1 cellular context compared by ENCODE assay signal in genomic region chr14:85575617-85575898, GRCh38.
TF ChIP-seq lines count a peak whose summit lies in the region.

No MANE protein-coding gene starts in this region.

TF ChIP-seq in WTC11, 78 proteins besides CTCF, POLR2A, EP300 and RAD21 (continued from another document):
- TF ChIP-seq TCF7 (CRISPR knock-in tag; IDR thresholded peaks at IDR 0.05; ENCODE audit: low read depth) (no peak), ZNF416 (CRISPR knock-in tag; IDR thresholded peaks at IDR 0.05) (no peak), E2F4 (CRISPR knock-in tag; IDR thresholded peaks at IDR 0.05; ENCODE audit: borderline replicate concordance, low read depth) (no peak)
